In genomic region chrX:120549483-120550452, GRCh38 we compare ENCODE assay signal across 9 cellular contexts. TPM values are rescaled to one million over a fixed set of nuclear protein-coding genes. Genes with fewer than 3 reads are reported as not detected.
DNase-seq lines count a peak whose midpoint lies in the region; ATAC-seq, FAIRE-seq and TF ChIP-seq lines count a peak whose summit lies in the region.
"Had no signal": no experiment of that assay in that cellular context is flagged by ENCODE, and none has a peak within 500 bp of the region (broad histone marks: within the 10 kb centered on the region; RNA-seq: fewer than 3 reads in every experiment).

No MANE protein-coding gene starts in this region.

- H3K4me3 Mint-ChIP-seq in effector memory CD8-positive, alpha-beta T cell, result no peak overlapping the region

- no peak for TF ChIP-seq EP300 in sigmoid colon (IDR thresholded peaks at IDR 0.05)

- peaks cover 6 to 13% of the 10 kb centered on the region in 2 donors for H3K4me1 Mint-ChIP-seq in effector memory CD8-positive, alpha-beta T cell (ENCODE audit: low read depth in 2 of 2)

- no peak for ATAC-seq in effector memory CD8-positive, alpha-beta T cell (replicated peaks)
- ATAC-seq in GM21390 (IDR thresholded peaks at IDR 0.05; ENCODE audit: unreplicated experiment) (no peak), GM18873 (IDR thresholded peaks at IDR 0.05; ENCODE audit: low FRiP score, unreplicated experiment) (no peak)

- TF ChIP-seq CTCF in sigmoid colon (IDR thresholded peaks at IDR 0.05), result no peak

- H3K4me1 ChIP-seq in SJCRH30, result 0 out of 2 replicates have a peak, but pooled peaks cover 3% of the 10 kb centered on the region
- H3K4me1 ChIP-seq in sigmoid colon, result peaks cover 0 to 5% (median 0%) of the 10 kb centered on the region in 4 donors

- H3K27me3 ChIP-seq in SJCRH30 (no peaks in the 10 kb centered on the region), sigmoid colon (no peaks in the 10 kb centered on the region)

- 81 to 85% methylated on average over 12 of the region's 12 CpGs for WGBS in sigmoid colon, 2 donors

- peak; percentile 86 for FAIRE-seq in GM12891 (lab: Jason Lieb, UNC)

- H3K9me3 ChIP-seq in SJCRH30 (replicated peaks), result no peaks in the 10 kb centered on the region
- H3K9me3 ChIP-seq in sigmoid colon, result no peaks in the 10 kb centered on the region
- H3K9me3 ChIP-seq: HAP-1 had no signal

- no peak for TF ChIP-seq POLR2A in GM12891 (IDR thresholded peaks at IDR 0.05; ENCODE audit: low read depth, low read length)
- TF ChIP-seq POLR2A in sigmoid colon (IDR thresholded peaks at IDR 0.05), result no peak

- H3K9me3 Mint-ChIP-seq in effector memory CD8-positive, alpha-beta T cell, result no peaks in the 10 kb centered on the region

- peaks cover 9% of the 10 kb centered on the region for H3K36me3 Mint-ChIP-seq in effector memory CD8-positive, alpha-beta T cell (ENCODE audit: insufficient read depth)

- DNase-seq in GM12891 (ENCODE audit: insufficient read length, low spot score) (no peak), SJCRH30 (peak in 1 of 2 experiments; percentile 4), dedifferentiated amniotic fluid mesenchymal stem cell (ENCODE audit: extremely low spot score) (peak; percentile 59), renal cortical epithelial cell (ENCODE audit: low read depth) (peak; percentile 90), sigmoid colon (no peak)
- no peak for DNase-seq in effector memory CD8-positive, alpha-beta T cell

- H3K36me3 ChIP-seq in SJCRH30 (peaks cover 18% of the 10 kb centered on the region), sigmoid colon (peaks cover 0 to 7% (median 0%) of the 10 kb centered on the region in 4 donors)

- intact Hi-C loops in sigmoid colon (cut with DNase I), result no loop called here

- H3K27ac ChIP-seq in SJCRH30 (peak overlapping the region; percentile 4; the same call in 1 of the 2 replicates), sigmoid colon (peak overlapping the region in 2 of 4 donors; percentile 23 to 51)

- H3K27ac Mint-ChIP-seq in effector memory CD8-positive, alpha-beta T cell, result no peak overlapping the region

- no peaks in the 10 kb centered on the region for H3K27me3 Mint-ChIP-seq in effector memory CD8-positive, alpha-beta T cell

- no peak overlapping the region for H3K4me3 ChIP-seq in SJCRH30
- H3K4me3 ChIP-seq in sigmoid colon, result no peak overlapping the region
- H3K4me3 ChIP-seq: HAP-1 had no signal

TF ChIP-seq in GM12891, 5 proteins besides CTCF, POLR2A, EP300 and RAD21:
- TF ChIP-seq SPI1 (IDR thresholded peaks at IDR 0.05; ENCODE audit: low read depth, low read length) (no peak), POLR2AphosphoS5 (IDR thresholded peaks at IDR 0.05; ENCODE audit: low read depth, low read length) (no peak), TAF1 (IDR thresholded peaks at IDR 0.05; ENCODE audit: low read depth, low read length) (no peak), POU2F2 (IDR thresholded peaks at IDR 0.05; ENCODE audit: low read depth, low read length) (no peak), PAX5 (IDR thresholded peaks at IDR 0.05; ENCODE audit: insufficient read depth, low read length, severe bottlenecking) (no peak)

RNA-seq across cellular contexts. Expression of gene CUL4B, which starts 11.0 kb away (rescaled TPM):
- 16.1 TPM for polyA plus RNA-seq in GM12891 (2012; ENCODE audit: low read depth, missing spikeins)
- total RNA-seq in SJCRH30 (2014; rRNA removed; shearing (Covaris generic)), result 53.9 and 57.9 TPM in 2 replicates
- total RNA-seq in renal cortical epithelial cell (24.3 and 59.0 TPM in 2 replicates), sigmoid colon (10 to 100 TPM; 46.2 to 62.0 (median 49.9) TPM)
- polyA plus RNA-seq in sigmoid colon, result 10 to 100 TPM; 13.8 to 17.0 (median 15.5) TPM

RNA-seq across cellular contexts. Expression of gene MCTS1, which starts 54.1 kb away (rescaled TPM):
- polyA plus RNA-seq in GM12891 (2012; ENCODE audit: low read depth, missing spikeins), result 90.1 TPM
- 78.7 and 84.8 TPM in 2 replicates for total RNA-seq in SJCRH30 (2014; rRNA removed; shearing (Covaris generic))
- 33.9 and 66.7 TPM in 2 replicates for total RNA-seq in renal cortical epithelial cell
- 10 to 100 TPM; 14.7 to 25.7 (median 20.7) TPM for total RNA-seq in sigmoid colon
- 10 to 100 TPM; 64.9 to 89.9 (median 64.9) TPM for polyA plus RNA-seq in sigmoid colon

Comparison
In these comparisons a context has a peak if more than half of its experiments do, and no peak if none do; other contexts are left out.
1. DNase-seq: peak in dedifferentiated amniotic fluid mesenchymal stem cell (single experiment) and renal cortical epithelial cell (single experiment); none in GM12891 (single experiment), effector memory CD8-positive, alpha-beta T cell (0 of 3) and sigmoid colon (single experiment).